In genomic region chr20:41958391-41958790, GRCh38 we compare ENCODE assay signal across 28 cellular contexts.
"Had no signal": no experiment of that assay in that cellular context is flagged by ENCODE, and none has a peak within 500 bp of the region (broad histone marks: within the 10 kb centered on the region; RNA-seq: fewer than 3 reads in every experiment).

No MANE protein-coding gene starts in this region.

- H3K4me2 ChIP-seq: KMS-11 had no signal

- H3K27ac ChIP-seq: ascending aorta, cardiac muscle cell, KMS-11, SJCRH30, SK-N-MC, WERI-Rb-1 had no signal

- ATAC-seq: activated CD8-positive, alpha-beta T cell treated with anti-CD3 and anti-CD28 coated beads, Interleukin-2, amount 10 ng/mL, durations not matched to agents 7 days and 5 days; Panc1 had no signal

- H3K9me3 ChIP-seq: ascending aorta, SJCRH30 had no signal

- H3K4me1 Mint-ChIP-seq: activated CD4-positive, alpha-beta T cell treated with anti-CD3 and anti-CD28 coated beads, Interleukin-2, amount 10 ng/mL, durations not matched to agents 24 days and 14 days; activated naive CD4-positive, alpha-beta T cell treated with anti-CD3 and anti-CD28 coated beads, Interleukin-2, amount 50 U/mL, for 24 hours; activated naive CD8-positive, alpha-beta T cell treated with anti-CD3 and anti-CD28 coated beads, Interleukin-2, amount 10 ng/mL, durations not matched to agents 7 days and 5 days; central memory CD8-positive, alpha-beta T cell had no signal

- H3K9me3 Mint-ChIP-seq: activated CD4-positive, alpha-beta T cell treated with anti-CD3 and anti-CD28 coated beads, Interleukin-2, amount 10 ng/mL, durations not matched to agents 24 days and 14 days; activated naive CD4-positive, alpha-beta T cell treated with anti-CD3 and anti-CD28 coated beads, Interleukin-2, amount 50 U/mL, for 24 hours; activated naive CD8-positive, alpha-beta T cell treated with anti-CD3 and anti-CD28 coated beads, Interleukin-2, amount 10 ng/mL, durations not matched to agents 7 days and 5 days; activated T-cell treated with anti-CD3 and anti-CD28 coated beads, Interleukin-2, amount 50 U/mL, for 24 hours; activated T-helper 2 cell treated with anti-CD3 and anti-CD28 coated beads, Interferon-gamma antibody, Interleukin-2, Interleukin-4, amounts not matched to agents 10 μg/mL and 5 μg/mL and 100 μg/mL, durations not matched to agents 14 hours and 24 hours and 36 hours had no signal

- H3K36me3 Mint-ChIP-seq: activated naive CD8-positive, alpha-beta T cell treated with anti-CD3 and anti-CD28 coated beads, Interleukin-2, amount 10 ng/mL, durations not matched to agents 7 days and 5 days had no signal

- H3K9ac ChIP-seq: KMS-11 had no signal

- H3K4me3 ChIP-seq: ascending aorta, cardiac muscle cell, SJCRH30, SK-N-MC had no signal

- H3K27me3 ChIP-seq: ascending aorta, SJCRH30 had no signal

- DNase-seq: activated CD4-positive, alpha-beta T cell treated with anti-CD3 and anti-CD28 coated beads, Interleukin-2, amount 10 ng/mL, durations not matched to agents 24 days and 14 days; activated CD4-positive, alpha-beta T cell treated with anti-CD3 and anti-CD28 coated beads, Interleukin-2, amount 50 U/mL, for 48 hours; activated CD8-positive, alpha-beta T cell treated with anti-CD3 and anti-CD28 coated beads, Interleukin-2, amount 10 ng/mL, durations not matched to agents 7 days and 5 days; activated gamma-delta T cell; activated naive CD4-positive, alpha-beta T cell treated with Interleukin-2 at 50 U/mL for 16 hours; activated naive CD8-positive, alpha-beta T cell treated with anti-CD3 and anti-CD28 coated beads, Interleukin-2, amount 10 ng/mL, durations not matched to agents 7 days and 5 days; activated T-cell treated with anti-CD3 and anti-CD28 coated beads, Interleukin-2, amount 50 U/mL, for 24 hours; amygdala; MV-4-11; NCI-H1092 treated with DMSO at 0.1 percent for 48 hours; NCI-H1417; NCI-H146; NCI-H187 treated with DMSO at 0.1 percent for 48 hours; NCI-H2081; NCI-H345; NCI-H524 treated with DMSO at 0.1 percent for 48 hours; SHP77; SJCRH30; T1000; WERI-Rb-1 had no signal

- H3K27me3 Mint-ChIP-seq: activated CD4-positive, alpha-beta T cell treated with anti-CD3 and anti-CD28 coated beads, Interleukin-2, amount 10 ng/mL, durations not matched to agents 24 days and 14 days; activated naive CD8-positive, alpha-beta T cell treated with anti-CD3 and anti-CD28 coated beads, Interleukin-2, amount 10 ng/mL, durations not matched to agents 7 days and 5 days; central memory CD8-positive, alpha-beta T cell had no signal

- H3K4me3 Mint-ChIP-seq: activated CD4-positive, alpha-beta T cell treated with anti-CD3 and anti-CD28 coated beads, Interleukin-2, amount 10 ng/mL, durations not matched to agents 24 days and 14 days; activated CD8-positive, alpha-beta T cell treated with anti-CD3 and anti-CD28 coated beads, Interleukin-2, amount 10 ng/mL, durations not matched to agents 7 days and 5 days; activated naive CD4-positive, alpha-beta T cell treated with anti-CD3 and anti-CD28 coated beads, Interleukin-2, amount 50 U/mL, for 24 hours; activated naive CD8-positive, alpha-beta T cell treated with anti-CD3 and anti-CD28 coated beads, Interleukin-2, amount 10 ng/mL, durations not matched to agents 7 days and 5 days; activated T-cell treated with anti-CD3 and anti-CD28 coated beads, Interleukin-2, amount 50 U/mL, for 24 hours; central memory CD8-positive, alpha-beta T cell had no signal

- H3K27ac Mint-ChIP-seq: activated CD4-positive, alpha-beta T cell treated with anti-CD3 and anti-CD28 coated beads, Interleukin-2, amount 10 ng/mL, durations not matched to agents 24 days and 14 days; activated CD8-positive, alpha-beta T cell treated with anti-CD3 and anti-CD28 coated beads, Interleukin-2, amount 10 ng/mL, durations not matched to agents 7 days and 5 days; activated naive CD4-positive, alpha-beta T cell treated with anti-CD3 and anti-CD28 coated beads, Interleukin-2, amount 50 U/mL, for 24 hours; activated naive CD8-positive, alpha-beta T cell treated with anti-CD3 and anti-CD28 coated beads, Interleukin-2, amount 10 ng/mL, durations not matched to agents 7 days and 5 days; activated T-cell treated with anti-CD3 and anti-CD28 coated beads, Interleukin-2, amount 50 U/mL, for 24 hours; activated T-helper 2 cell treated with anti-CD3 and anti-CD28 coated beads, Interferon-gamma antibody, Interleukin-2, Interleukin-4, amounts not matched to agents 10 μg/mL and 5 μg/mL and 100 μg/mL, durations not matched to agents 14 hours and 24 hours and 36 hours had no signal

- H3K36me3 ChIP-seq: ascending aorta, cardiac muscle cell, SJCRH30, WERI-Rb-1 had no signal

- H3K4me1 ChIP-seq: ascending aorta had no signal
